26 cellular contexts compared by ENCODE assay signal in the genomic region with DNA sequence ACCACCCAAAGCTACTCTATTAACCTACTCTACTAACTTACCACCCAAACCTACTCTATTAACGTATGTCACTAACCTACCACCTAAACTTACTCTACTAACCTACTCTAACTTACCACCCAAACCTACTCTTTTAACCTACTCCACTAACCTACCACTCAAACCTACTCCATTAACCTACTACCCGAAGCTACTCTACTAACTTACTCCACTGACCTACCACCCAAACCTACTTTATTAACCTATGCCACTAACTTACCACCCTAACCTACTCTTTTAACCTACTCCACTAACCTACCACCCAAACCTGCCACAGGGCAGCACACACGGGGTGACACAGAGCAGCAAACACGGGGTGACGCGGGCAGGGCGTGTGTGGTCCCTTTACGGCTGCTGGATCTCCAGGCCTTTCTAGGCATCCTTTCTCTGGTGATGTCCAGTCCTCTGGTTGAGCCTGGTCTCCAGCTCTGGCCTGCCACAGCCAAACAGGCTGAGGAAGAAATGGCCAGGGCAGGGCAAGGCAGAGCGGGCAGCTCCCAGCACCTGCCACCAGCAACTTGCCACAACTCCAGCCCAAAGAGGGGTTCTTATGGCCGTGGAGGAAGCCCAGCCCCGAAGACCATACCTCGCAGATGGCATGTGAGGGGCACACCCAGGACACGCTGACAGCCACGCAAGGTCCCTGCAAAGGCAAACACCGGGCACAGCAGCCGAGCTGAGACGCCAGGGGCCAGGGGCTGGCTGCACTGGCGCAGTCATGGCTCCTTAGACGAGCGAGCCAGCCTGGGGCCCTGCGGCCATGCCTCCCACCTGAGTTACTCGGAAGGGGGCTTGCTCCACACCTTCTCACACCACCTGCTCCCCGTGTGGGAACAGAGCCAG. TPM values are rescaled to one million over a fixed set of nuclear protein-coding genes. Genes with fewer than 3 reads are reported as not detected.
DNase-seq lines count a peak whose midpoint lies in the region; ATAC-seq, FAIRE-seq and TF ChIP-seq lines count a peak whose summit lies in the region.
"Had no signal": no experiment of that assay in that cellular context is flagged by ENCODE, and none has a peak within 500 bp of the region (broad histone marks: within the 10 kb centered on the region; RNA-seq: fewer than 3 reads in every experiment).

No MANE protein-coding gene starts in this region.

- no peak overlapping the region for H2AFZ ChIP-seq in H1 (ENCODE audit: low read length)

- H3K27me3 ChIP-seq in left ventricle myocardium inferior (ENCODE audit: low read depth) (no peaks in the 10 kb centered on the region), H1 (replicated peaks in 1 of 4; ENCODE audit: control insufficient read depth in 3 of 4, extremely low read depth in 1 of 4, insufficient read depth in 3 of 4, low read length in 3 of 4) (no peaks in the 10 kb centered on the region)
- H3K27me3 ChIP-seq: BE2C, body of pancreas, pancreas, stomach had no signal

- no peak overlapping the region for H3K14ac ChIP-seq in H1 (ENCODE audit: insufficient read length)

- DNase-seq in left ventricle myocardium inferior (no peak), Right ventricle myocardium superior (no peak), H1 (ENCODE audit: low read depth in 1 of 2, low spot score in 2 of 2) (peak in 1 of 2 experiments; percentile 47), D721Med (ENCODE audit: insufficient read length, low spot score) (no peak), HFFc6 (no peak)
- DNase-seq: 8988T; activated CD4-positive, alpha-beta T cell treated with anti-CD3 and anti-CD28 coated beads, Interleukin-2, amount 10 ng/mL, durations not matched to agents 24 days and 14 days; activated naive CD8-positive, alpha-beta T cell treated with anti-CD3 and anti-CD28 coated beads, Interleukin-2, amount 10 ng/mL, durations not matched to agents 7 days and 5 days; BE2C; body of pancreas; NCI-H1436 treated with DMSO at 0.1 percent for 48 hours; NCI-H2171; NCI-H526 treated with DMSO at 0.1 percent for 48 hours; SHP77 treated with DMSO at 0.1 percent for 48 hours; stimulated activated CD4-positive, alpha-beta T cell treated with anti-CD3 and anti-CD28 coated beads, Interleukin-2, amount 100 ng/mL, for 24 hours; stomach had no signal

- H3K79me1 ChIP-seq in H1 (ENCODE audit: low read depth, low read length) = peaks cover 35% of the 10 kb centered on the region

- H3K4me3 Mint-ChIP-seq in nephron = no peak overlapping the region
- H3K4me3 Mint-ChIP-seq in HFFc6 = no peak overlapping the region
- H3K4me3 Mint-ChIP-seq: activated CD4-positive, alpha-beta T cell treated with anti-CD3 and anti-CD28 coated beads, Interleukin-2, amount 10 ng/mL, durations not matched to agents 24 days and 14 days; activated naive CD8-positive, alpha-beta T cell treated with anti-CD3 and anti-CD28 coated beads, Interleukin-2, amount 10 ng/mL, durations not matched to agents 7 days and 5 days; activated T-helper 17 cell treated with anti-CD3 and anti-CD28 coated beads, Interleukin-2, amount 50 U/mL, for 72 hours; T-helper 1 cell treated with Interleukin-12 subunit alpha and Interleukin-12 subunit beta and Interleukin-4 antibody, amounts not matched to agents 30 μg/mL and 1 μg/mL, for 36 hours; type B pancreatic cell had no signal

- peaks cover 4% of the 10 kb centered on the region for H3K36me3 Mint-ChIP-seq in nephron (ENCODE audit: low read depth)
- H3K36me3 Mint-ChIP-seq in HFFc6 (ENCODE audit: low read depth) = peaks cover 9% of the 10 kb centered on the region; the same call in 1 of the 2 replicates
- H3K36me3 Mint-ChIP-seq: activated naive CD8-positive, alpha-beta T cell treated with anti-CD3 and anti-CD28 coated beads, Interleukin-2, amount 10 ng/mL, durations not matched to agents 7 days and 5 days had no signal

- FAIRE-seq in H1 (lab: Jason Lieb, UNC) = no peak
- no peak for FAIRE-seq in D721Med (lab: Jason Lieb, UNC)
- FAIRE-seq: colon, pancreas had no signal

- no peaks in the 10 kb centered on the region for H3K9me3 Mint-ChIP-seq in nephron
- H3K9me3 Mint-ChIP-seq in HFFc6 = no peaks in the 10 kb centered on the region
- H3K9me3 Mint-ChIP-seq: activated CD4-positive, alpha-beta T cell treated with anti-CD3 and anti-CD28 coated beads, Interleukin-2, amount 10 ng/mL, durations not matched to agents 24 days and 14 days; activated naive CD8-positive, alpha-beta T cell treated with anti-CD3 and anti-CD28 coated beads, Interleukin-2, amount 10 ng/mL, durations not matched to agents 7 days and 5 days; T-helper 1 cell treated with Interleukin-12 subunit alpha and Interleukin-12 subunit beta and Interleukin-4 antibody, amounts not matched to agents 30 μg/mL and 1 μg/mL, for 36 hours; type B pancreatic cell had no signal

- no peak for TF ChIP-seq EP300 in H1 (IDR thresholded peaks at IDR 0.05; ENCODE audit: borderline replicate concordance in 1 of 2, low read depth in 2 of 2, low read length in 2 of 2)

- H3K4me3 ChIP-seq in left ventricle myocardium inferior (no peak overlapping the region), H1 (ENCODE audit: extremely low read depth in 1 of 4, insufficient read depth in 2 of 4, low read depth in 3 of 4, low read length in 4 of 4) (no peak overlapping the region)
- H3K4me3 ChIP-seq: body of pancreas, lung, pancreas, skin epidermis, stomach had no signal

- H3K4me1 ChIP-seq in left ventricle myocardium inferior (peaks cover 74% of the 10 kb centered on the region), H1 (replicated peaks in 1 of 4; ENCODE audit: control insufficient read depth in 3 of 4, insufficient read depth in 4 of 4, low read length in 3 of 4) (peaks cover 0 to 24% (median 2%) of the 10 kb centered on the region in 4 experiments; a peak in 5 of 7 replicates)
- H3K4me1 ChIP-seq: BE2C, pancreas had no signal

- H4K8ac ChIP-seq in H1 (ENCODE audit: extremely low read depth, insufficient read depth, low read length) = no peak overlapping the region; the same call in 1 of the 2 replicates

- peaks cover 8 to 31% of the 10 kb centered on the region in 2 experiments for H4K20me1 ChIP-seq in H1 (replicated peaks in 1 of 2; ENCODE audit: control insufficient read depth in 1 of 2, insufficient read depth in 2 of 2, low read length in 2 of 2)

- peak overlapping the region; percentile 20 for H3K4ac ChIP-seq in H1 (replicated peaks; ENCODE audit: insufficient read length, low read depth, low read length)

- H3K27me3 Mint-ChIP-seq in nephron (ENCODE audit: low read depth) = no peaks in the 10 kb centered on the region
- H3K27me3 Mint-ChIP-seq in HFFc6 (ENCODE audit: insufficient read depth) = peaks cover 4% of the 10 kb centered on the region
- H3K27me3 Mint-ChIP-seq: activated CD4-positive, alpha-beta T cell treated with anti-CD3 and anti-CD28 coated beads, Interleukin-2, amount 10 ng/mL, durations not matched to agents 24 days and 14 days; activated naive CD8-positive, alpha-beta T cell treated with anti-CD3 and anti-CD28 coated beads, Interleukin-2, amount 10 ng/mL, durations not matched to agents 7 days and 5 days; type B pancreatic cell had no signal

- H4K91ac ChIP-seq in H1 (replicated peaks; ENCODE audit: insufficient read length, low read length) = peak overlapping the region; percentile 49

- peaks cover 5 to 77% of the 10 kb centered on the region in 2 experiments for H3K79me2 ChIP-seq in H1 (ENCODE audit: control insufficient read depth in 1 of 2, insufficient read depth in 2 of 2, low read length in 2 of 2)

- H3K36me3 ChIP-seq in left ventricle myocardium inferior = no peaks in the 10 kb centered on the region
- H3K36me3 ChIP-seq in H1 (ENCODE audit: control insufficient read depth in 2 of 4, insufficient read depth in 4 of 4, low read length in 3 of 4) = no peaks in the 10 kb centered on the region
- H3K36me3 ChIP-seq: BE2C, pancreas, stomach had no signal

- POLR2A ChIA-PET in H1 (lab: Charles Lee; ENCODE audit: partially characterized antibody) = interaction anchor here (0.9 to 3.9 kb wide), 6 partner anchors 11 to 93 kb away, joined by 3 to 10 read pairs (median 4); no protein-coding TSS in a partner anchor

- H2AK5ac ChIP-seq in H1 (ENCODE audit: low read depth, low read length) = 0 out of 2 replicates have a peak overlapping the region, but pooled peaks have one; percentile 15

- no peak overlapping the region for H3K56ac ChIP-seq in H1 (replicated peaks; ENCODE audit: insufficient read length, low read depth, low read length)

- H3K9ac ChIP-seq in H1 (replicated peaks in 1 of 4; ENCODE audit: extremely low read depth in 1 of 4, low read depth in 3 of 4, low read length in 3 of 4) = no peak overlapping the region

- H3K4me2 ChIP-seq in H1 (ENCODE audit: insufficient read depth in 1 of 2, low read depth in 2 of 2, low read length in 2 of 2) = no peak overlapping the region

- peaks cover 18% of the 10 kb centered on the region; the same call in 1 of the 2 replicates for H3K23me2 ChIP-seq in H1 (ENCODE audit: low read depth, low read length)

- ATAC-seq in Right ventricle myocardium superior (ENCODE audit: poor library complexity) (no peak), GM18517 (IDR thresholded peaks at IDR 0.05; ENCODE audit: unreplicated experiment) (no peak), HG02678 (IDR thresholded peaks at IDR 0.05; ENCODE audit: unreplicated experiment) (no peak)
- ATAC-seq: activated T-helper 17 cell treated with anti-CD3 and anti-CD28 coated beads, Interleukin-2, amount 50 U/mL, for 72 hours; body of pancreas; pancreas had no signal

- no peak overlapping the region for H4K5ac ChIP-seq in H1 (ENCODE audit: insufficient read length, low read depth, low read length)

- H3K18ac ChIP-seq in H1 (ENCODE audit: extremely low read depth, low read length) = no peak overlapping the region

- intact Hi-C loops in left ventricle myocardium inferior (cut with micrococcal nuclease) = no loop called here
- intact Hi-C loops in Right ventricle myocardium superior (cut with DNase I) = no loop called here

- H3K4me1 Mint-ChIP-seq in nephron = peaks cover 43% of the 10 kb centered on the region
- H3K4me1 Mint-ChIP-seq in HFFc6 (ENCODE audit: low read depth) = peaks cover 20% of the 10 kb centered on the region; the same call in 1 of the 2 replicates
- H3K4me1 Mint-ChIP-seq: activated CD4-positive, alpha-beta T cell treated with anti-CD3 and anti-CD28 coated beads, Interleukin-2, amount 10 ng/mL, durations not matched to agents 24 days and 14 days; activated naive CD8-positive, alpha-beta T cell treated with anti-CD3 and anti-CD28 coated beads, Interleukin-2, amount 10 ng/mL, durations not matched to agents 7 days and 5 days; activated T-helper 17 cell treated with anti-CD3 and anti-CD28 coated beads, Interleukin-2, amount 50 U/mL, for 72 hours had no signal

- H2BK20ac ChIP-seq in H1 (ENCODE audit: low read length) = no peak overlapping the region

- 0 out of 2 replicates have a peak overlapping the region, but pooled peaks have one; percentile 17 for H2BK12ac ChIP-seq in H1 (ENCODE audit: low read depth, low read length)

- TF ChIP-seq CTCF in left ventricle myocardium inferior (IDR thresholded peaks at IDR 0.05; ENCODE audit: borderline replicate concordance) (no peak), H1 (IDR thresholded peaks at IDR 0.05; ENCODE audit: control extremely low read depth in 1 of 3, insufficient read depth in 1 of 3, low read depth in 1 of 3, low read length in 3 of 3) (no peak), nephron (IDR thresholded peaks at IDR 0.05; ENCODE audit: unreplicated experiment in 3 of 3) (no peak), D721Med (IDR thresholded peaks at IDR 0.05; ENCODE audit: insufficient read depth, missing control alignments) (no peak), HFFc6 (IDR thresholded peaks at IDR 0.05) (no peak)

- no peaks in the 10 kb centered on the region for H3K9me3 ChIP-seq in left ventricle myocardium inferior (replicated peaks)
- H3K9me3 ChIP-seq in H1 (ENCODE audit: insufficient read depth in 2 of 2, low read depth in 1 of 2, low read length in 1 of 2) = no peaks in the 10 kb centered on the region
- H3K9me3 ChIP-seq: BE2C, body of pancreas, pancreas, stomach had no signal

- no peak overlapping the region for H3K23ac ChIP-seq in H1 (ENCODE audit: insufficient read length)

- H3K27ac Mint-ChIP-seq in nephron = peak overlapping the region in 2 of 3 experiments; percentile 8 to 17
- H3K27ac Mint-ChIP-seq in HFFc6 = no peak overlapping the region
- H3K27ac Mint-ChIP-seq: activated CD4-positive, alpha-beta T cell treated with anti-CD3 and anti-CD28 coated beads, Interleukin-2, amount 10 ng/mL, durations not matched to agents 24 days and 14 days; activated naive CD8-positive, alpha-beta T cell treated with anti-CD3 and anti-CD28 coated beads, Interleukin-2, amount 10 ng/mL, durations not matched to agents 7 days and 5 days; activated T-helper 17 cell treated with anti-CD3 and anti-CD28 coated beads, Interleukin-2, amount 50 U/mL, for 72 hours; T-helper 1 cell treated with Interleukin-12 subunit alpha and Interleukin-12 subunit beta and Interleukin-4 antibody, amounts not matched to agents 30 μg/mL and 1 μg/mL, for 36 hours had no signal

- no peak overlapping the region for H2BK5ac ChIP-seq in H1 (ENCODE audit: low read depth, low read length)

- no peak for TF ChIP-seq RAD21 in H1 (IDR thresholded peaks at IDR 0.05 in 1 of 2, conservative IDR thresholded peaks at IDR 0.05 in 1 of 2; ENCODE audit: low read depth in 2 of 2, low read length in 2 of 2)

- CTCF ChIA-PET in H1 (lab: Charles Lee; ENCODE audit: partially characterized antibody) = interaction anchor here (0.7 to 2.8 kb wide), 7 partner anchors 9 to 81 kb away, joined by 3 to 13 read pairs (median 3); no protein-coding TSS in a partner anchor

- WGBS in H1 (ENCODE audit: extremely low coverage in 1 of 2, insufficient coverage in 1 of 2, insufficient read length in 1 of 2, insufficient replicate concordance in 2 of 2, low coverage in 1 of 2, low lambda C conversion rate in 2 of 2, missing lambda C conversion rate in 1 of 2), 2 experiments = 91 to 100% methylated on average over 2 to 23 of the region's 23 CpGs

- peak overlapping the region; percentile 79 for H3K27ac ChIP-seq in left ventricle myocardium inferior (replicated peaks)
- no peak overlapping the region for H3K27ac ChIP-seq in H1 (ENCODE audit: low read depth, low read length)

- no peak overlapping the region for H2BK15ac ChIP-seq in H1 (ENCODE audit: low read length)

- no peak overlapping the region for H2BK120ac ChIP-seq in H1 (replicated peaks; ENCODE audit: low read depth, low read length)

- TF ChIP-seq POLR2A in H1 (IDR thresholded peaks at IDR 0.05; ENCODE audit: control extremely low read depth in 1 of 2, low read depth in 2 of 2, low read length in 2 of 2) = no peak

RNA-seq across cellular contexts. Expression of gene PXDN, which starts 25.7 kb away (rescaled TPM):
- total RNA-seq in left ventricle myocardium inferior = 15.7 TPM
- total RNA-seq in Right ventricle myocardium superior = 15.6 TPM
- 131 and 141 TPM in 2 replicates for total RNA-seq in H1 (2021; fragmentation: NEBNext Ultra II Directional; extraction: Animal tissue kit (Norgen Biotek cat#: 25700))
- polyA plus RNA-seq in H1 (2011; rRNA removed) = 104 and 204 TPM in 2 replicates
- 80.0 TPM for polyA plus RNA-seq in H1 (2011; cell fraction: cytosol; rRNA removed)
- polyA plus RNA-seq in H1 (2011; cell fraction: nucleus; rRNA removed) = 206 TPM
- polyA plus RNA-seq in H1 (2012, experiment 1 of 2) = 74.0 to 91.4 TPM (median 80.3 TPM) in 4 replicates
- polyA plus RNA-seq in H1 (2012, experiment 2 of 2) = 31.1 TPM
- 208 TPM for polyA plus RNA-seq in H1 (2013, experiment 1 of 2)
- 187 TPM for polyA plus RNA-seq in H1 (2013, experiment 2 of 2)
- 68.1 and 71.5 TPM in 2 replicates for polyA minus RNA-seq in H1 (2011; rRNA and poly(A)+ RNA removed)
- polyA minus RNA-seq in H1 (2011; cell fraction: cytosol; rRNA and poly(A)+ RNA removed) = 54.3 TPM
- polyA minus RNA-seq in H1 (2011; cell fraction: nucleus; rRNA and poly(A)+ RNA removed) = 58.5 TPM
- total RNA-seq in HFFc6 (2021; fragmentation: NEBNext Ultra II Directional; extraction: Animal tissue kit (Norgen Biotek cat#: 25700)) = 100 to 1,000 TPM; 283 to 403 (median 323) TPM
- total RNA-seq: activated T-helper 17 cell treated with anti-CD3 and anti-CD28 coated beads, Interleukin-2, amount 50 U/mL, for 72 hours had no signal
